In genomic region chr7:2241580-2242540, GRCh38 we compare ENCODE assay signal across 8 cellular contexts. TPM values are rescaled to one million over a fixed set of nuclear protein-coding genes. Genes with fewer than 3 reads are reported as not detected.
A peak's percentile ranks its signal among the peaks of the same experiment; 100 is the strongest.
DNase-seq lines count a peak whose midpoint lies in the region; ATAC-seq and TF ChIP-seq lines count a peak whose summit lies in the region.

Gene MRM2, minus strand, starts transcription at chr7:2242205. Its CDS starts 36 bp downstream, at chr7:2242169.
Gene NUDT1, plus strand, starts transcription at chr7:2242226. Its CDS starts 2,349 bp downstream, at chr7:2244575.

- peak within 1 kb of the TSS; percentile 79 to 95 (median 92) for H3K27ac Mint-ChIP-seq in CD8-positive, alpha-beta memory T cell
- peak within 1 kb of the TSS; percentile 95 for H3K27ac Mint-ChIP-seq in activated T-cell treated with anti-CD3 and anti-CD28 coated beads, Interleukin-2, amount 50 U/mL, for 24 hours

- peaks cover 9% of the 10 kb centered on the region for H3K36me3 ChIP-seq in CD8-positive, alpha-beta memory T cell (ENCODE audit: insufficient read depth, low read length)
- H3K36me3 ChIP-seq in PC-3 (ENCODE audit: low read depth, low read length) (peaks cover 16% of the 10 kb centered on the region), muscle layer of colon (ENCODE audit: insufficient read depth, low read length) (peaks cover 18% of the 10 kb centered on the region)

- peaks cover 0 to 40% (median 0%) of the 10 kb centered on the region in 3 donors for H3K36me3 Mint-ChIP-seq in CD8-positive, alpha-beta memory T cell
- peaks cover 72% of the 10 kb centered on the region for H3K36me3 Mint-ChIP-seq in activated T-cell treated with anti-CD3 and anti-CD28 coated beads, Interleukin-2, amount 50 U/mL, for 24 hours (ENCODE audit: low read depth)

- no peaks in the 10 kb centered on the region for H4K20me1 ChIP-seq in PC-3 (ENCODE audit: low read length)

- DNase-seq in CD8-positive, alpha-beta memory T cell, result peak; percentile 46 to 71 (median 49)
- peak; percentile 94 for DNase-seq in HT-29 (ENCODE audit: low spot score)
- peak; percentile 83 for DNase-seq in PC-3
- peak; percentile 87 for DNase-seq in activated T-cell treated with anti-CD3 and anti-CD28 coated beads, Interleukin-2, amount 50 U/mL, for 24 hours
- peak; percentile 88 for DNase-seq in stimulated activated CD8-positive, alpha-beta memory T cell treated with anti-CD3 and anti-CD28 coated beads, Interleukin-4, amount 100 ng/mL, for 48 hours

- no peaks in the 10 kb centered on the region for H3K27me3 ChIP-seq in CD8-positive, alpha-beta memory T cell (ENCODE audit: insufficient read depth, low read length, poor library complexity, severe bottlenecking)
- H3K27me3 ChIP-seq in PC-3 (ENCODE audit: low read length) (no peaks in the 10 kb centered on the region), muscle layer of colon (ENCODE audit: control insufficient read depth in 1 of 2, insufficient read depth in 2 of 2, low read length in 2 of 2) (no peaks in the 10 kb centered on the region)

- no peaks in the 10 kb centered on the region for H3K27me3 Mint-ChIP-seq in CD8-positive, alpha-beta memory T cell
- H3K27me3 Mint-ChIP-seq in activated T-cell treated with anti-CD3 and anti-CD28 coated beads, Interleukin-2, amount 50 U/mL, for 24 hours, result no peaks in the 10 kb centered on the region

- H3K4me3 Mint-ChIP-seq in CD8-positive, alpha-beta memory T cell, result peak within 1 kb of the TSS; percentile 84 to 97 (median 94)
- peak within 1 kb of the TSS; percentile 96 for H3K4me3 Mint-ChIP-seq in activated T-cell treated with anti-CD3 and anti-CD28 coated beads, Interleukin-2, amount 50 U/mL, for 24 hours

- peak within 1 kb of the TSS; percentile 72 for H3K4me3 ChIP-seq in CD8-positive, alpha-beta memory T cell (ENCODE audit: low read length)
- H3K4me3 ChIP-seq in PC-3 (ENCODE audit: low read length), result peak within 1 kb of the TSS; percentile 97
- peak within 1 kb of the TSS; percentile 75 to 95 for H3K4me3 ChIP-seq in muscle layer of colon (ENCODE audit: low read depth in 1 of 2, low read length in 2 of 2)

- CTCF ChIA-PET in CD8-positive, alpha-beta memory T cell (lab: Charles Lee), result interaction anchor here (1.1 to 1.6 kb wide), 4 partner anchors 9 to 227 kb away, joined by 3 to 9 read pairs (median 4); partner anchors contain the start of gene MAD1L1
- CTCF ChIA-PET in PC-3 (lab: Charles Lee), result no interaction called here

- peaks cover 9 to 27% (median 19%) of the 10 kb centered on the region in 3 donors for H3K4me1 Mint-ChIP-seq in CD8-positive, alpha-beta memory T cell
- H3K4me1 Mint-ChIP-seq in activated T-cell treated with anti-CD3 and anti-CD28 coated beads, Interleukin-2, amount 50 U/mL, for 24 hours (ENCODE audit: low read depth), result peaks cover 19% of the 10 kb centered on the region

- H3K4me1 ChIP-seq in CD8-positive, alpha-beta memory T cell (ENCODE audit: insufficient read depth, low read length), result peaks cover 13% of the 10 kb centered on the region
- H3K4me1 ChIP-seq in PC-3 (ENCODE audit: insufficient read depth, low read length) (peaks cover 17% of the 10 kb centered on the region), muscle layer of colon (ENCODE audit: insufficient read depth, low read length) (peaks cover 19% of the 10 kb centered on the region)

- peaks cover 35% of the 10 kb centered on the region for H3K79me2 ChIP-seq in PC-3 (ENCODE audit: low read length)

- no peak for TF ChIP-seq CTCF in PC-3 (conservative IDR thresholded peaks at IDR 0.05; ENCODE audit: low read depth, low read length)

- intact Hi-C loops in PC-3 (cut with micrococcal nuclease), result no loop called here

- H3K4me2 ChIP-seq in PC-3 (ENCODE audit: low read length), result peak within 1 kb of the TSS; percentile 93

- H3K9me3 ChIP-seq in CD8-positive, alpha-beta memory T cell (ENCODE audit: low read length), result no peaks in the 10 kb centered on the region
- H3K9me3 ChIP-seq in PC-3 (ENCODE audit: low read length) (no peaks in the 10 kb centered on the region), muscle layer of colon (ENCODE audit: low read length) (no peaks in the 10 kb centered on the region)

- H3K9ac ChIP-seq in PC-3 (ENCODE audit: low read length) (peak within 1 kb of the TSS; percentile 99), muscle layer of colon (ENCODE audit: low read length) (no peak within 1 kb of the TSS)

- ATAC-seq in GM19452 (IDR thresholded peaks at IDR 0.05; ENCODE audit: unreplicated experiment) (peak; percentile 52), PC-3 (peak; percentile 91), esophagus mucosa (peak; percentile 75)

- POLR2A ChIA-PET in CD8-positive, alpha-beta memory T cell (lab: Charles Lee), result interaction anchor here (0.6 to 1.6 kb wide), 4 partner anchors 9 to 152 kb away, joined by 3 to 6 read pairs (median 4); partner anchors contain the start of genes EIF3B, MAD1L1 and SNX8
- POLR2A ChIA-PET in PC-3 (lab: Charles Lee; ENCODE audit: unreplicated experiment), result interaction anchor here (0.6 kb wide), 1 partner anchor 1084 kb away, joined by 3 read pairs; no protein-coding TSS in a partner anchor

- no TSS peak for BruUV-seq in PC-3 (replicated peaks; lab: Mats Ljungman, UMichigan)

- no peaks in the 10 kb centered on the region for H3K9me2 ChIP-seq in PC-3 (replicated peaks; ENCODE audit: low read length)

- H3K27ac ChIP-seq in CD8-positive, alpha-beta memory T cell (ENCODE audit: low read depth, low read length), result peak within 1 kb of the TSS; percentile 70
- H3K27ac ChIP-seq in PC-3 (ENCODE audit: low read length) (peak within 1 kb of the TSS; percentile 37), muscle layer of colon (ENCODE audit: low read depth, low read length) (peak within 1 kb of the TSS; percentile 67)

- H2AFZ ChIP-seq in PC-3 (ENCODE audit: low read length), result peak within 1 kb of the TSS; percentile 83

- no peaks in the 10 kb centered on the region for H3F3A ChIP-seq in PC-3 (ENCODE audit: low read length, unreplicated experiment)

- H3K9me3 Mint-ChIP-seq in CD8-positive, alpha-beta memory T cell, result no peaks in the 10 kb centered on the region
- no peaks in the 10 kb centered on the region for H3K9me3 Mint-ChIP-seq in activated T-cell treated with anti-CD3 and anti-CD28 coated beads, Interleukin-2, amount 50 U/mL, for 24 hours

RNA-seq across cellular contexts. Expression of gene MRM2, which starts in this region (rescaled TPM):
- 10 to 100 TPM; 51.6 to 54.2 TPM for total RNA-seq in CD8-positive, alpha-beta memory T cell
- polyA plus RNA-seq in CD8-positive, alpha-beta memory T cell, result 35.6 TPM
- 46.6 and 48.2 TPM in 2 replicates for total RNA-seq in HT-29 (2014; rRNA removed; shearing (Covaris generic))
- total RNA-seq in PC-3 (2014; rRNA removed), result 42.6 and 42.9 TPM in 2 replicates
- 17.3 TPM for total RNA-seq in esophagus mucosa

RNA-seq across cellular contexts. Expression of gene NUDT1, which starts in this region (rescaled TPM):
- total RNA-seq in CD8-positive, alpha-beta memory T cell, result 10 to 100 TPM; 83.1 to 89.8 TPM
- 52.7 TPM for polyA plus RNA-seq in CD8-positive, alpha-beta memory T cell
- total RNA-seq in HT-29 (2014; rRNA removed; shearing (Covaris generic)), result 68.6 and 69.1 TPM in 2 replicates
- total RNA-seq in PC-3 (2014; rRNA removed), result 58.5 and 59.3 TPM in 2 replicates
- 37.5 TPM for total RNA-seq in esophagus mucosa

Comparison
In these comparisons a context has a peak if more than half of its experiments do, and no peak if none do; other contexts are left out.
1. Peak in every context shown above with its lines: DNase-seq, ATAC-seq, H3K4me3 ChIP-seq and H3K27ac ChIP-seq.